8 cellular contexts compared by ENCODE assay signal in the genomic region with DNA sequence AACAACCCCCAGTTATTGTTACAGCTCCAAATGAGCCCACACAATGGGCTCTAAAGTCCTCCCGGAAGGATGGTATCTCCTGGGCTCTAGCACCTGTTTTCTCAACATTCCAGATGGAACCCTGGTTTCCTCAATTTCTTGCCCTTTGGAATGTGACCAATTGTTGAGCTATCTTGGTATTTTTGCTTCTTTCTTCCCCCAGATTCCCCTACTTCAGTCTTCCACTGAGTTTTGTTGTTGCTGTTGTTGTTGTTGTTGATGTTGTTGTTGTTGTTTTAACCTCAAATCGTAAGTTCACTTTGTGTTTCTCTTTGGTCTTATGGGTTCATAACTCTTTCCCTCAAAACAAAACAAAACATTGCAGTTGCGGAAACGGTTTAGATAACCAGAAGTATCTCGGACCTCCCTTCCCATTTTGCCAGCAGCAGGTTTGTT. TPM values are rescaled to one million over a fixed set of nuclear protein-coding genes. Genes with fewer than 3 reads are reported as not detected.
DNase-seq lines count a peak whose midpoint lies in the region; TF ChIP-seq lines count a peak whose summit lies in the region.

No MANE protein-coding gene starts in this region.

- peaks cover 31% of the 10 kb centered on the region for H3K4me1 Mint-ChIP-seq in activated T-helper 1 cell treated with anti-CD3 and anti-CD28 coated beads, Interleukin-12 subunit alpha, Interleukin-12 subunit beta, Interleukin-2, Interleukin-4 antibody, amounts not matched to agents 30 ng/mL and 10 ng/mL and 1 ng/mL, durations not matched to agents 14 hours and 24 hours and 36 hours (ENCODE audit: low read depth)
- peaks cover 35 to 50% of the 10 kb centered on the region in 2 donors for H3K4me1 Mint-ChIP-seq in immature natural killer cell

- peaks cover 10% of the 10 kb centered on the region for H3K4me1 ChIP-seq in cardiac muscle cell (ENCODE audit: low read depth)
- peaks cover 18% of the 10 kb centered on the region for H3K4me1 ChIP-seq in testis

- H3K4me3 Mint-ChIP-seq in activated T-helper 1 cell treated with anti-CD3 and anti-CD28 coated beads, Interleukin-12 subunit alpha, Interleukin-12 subunit beta, Interleukin-2, Interleukin-4 antibody, amounts not matched to agents 30 ng/mL and 10 ng/mL and 1 ng/mL, durations not matched to agents 14 hours and 24 hours and 36 hours, result peak overlapping the region; percentile 97
- peak overlapping the region; percentile 95 to 99 (median 97) for H3K4me3 Mint-ChIP-seq in immature natural killer cell

- intact Hi-C loops in cardiac septum (cut with DNase I), result loop anchor here (1.0 to 5.0 kb wide), 3 partner anchors 38 to 145 kb away; a partner anchor contains a TSS
- intact Hi-C loops in activated T-helper 1 cell treated with anti-CD3 and anti-CD28 coated beads, Interleukin-12 subunit alpha, Interleukin-12 subunit beta, Interleukin-2, Interleukin-4 antibody, amounts not matched to agents 30 ng/mL and 10 ng/mL and 1 ng/mL, durations not matched to agents 14 hours and 24 hours and 36 hours (cut with micrococcal nuclease), result loop anchor here (1.0 to 10.0 kb wide), 15 partner anchors 13 to 412 kb away; a partner anchor contains a TSS
- intact Hi-C loops in testis (cut with DNase I; ENCODE audit: low total_unique reads), result no loop called here

- DNase-seq in cardiac muscle cell (ENCODE audit: low read depth in 1 of 2, low spot score in 1 of 2), result peak in 1 of 2 donors; percentile 15
- DNase-seq in cardiac septum (ENCODE audit: low spot score), result no peak
- no peak for DNase-seq in activated T-helper 1 cell treated with anti-CD3 and anti-CD28 coated beads, Interleukin-12 subunit alpha, Interleukin-12 subunit beta, Interleukin-2, Interleukin-4 antibody, amounts not matched to agents 30 ng/mL and 10 ng/mL and 1 ng/mL, durations not matched to agents 14 hours and 24 hours and 36 hours (ENCODE audit: low spot score)
- no peak for DNase-seq in immature natural killer cell
- DNase-seq in testis, result no peak
- DNase-seq in NCI-H446 (lab: John Stamatoyannopoulos, UW), result no peak
- no peak for DNase-seq in 8988T
- DNase-seq in GM19238 (ENCODE audit: insufficient read length, low spot score), result no peak

- TF ChIP-seq CTCF in cardiac muscle cell (IDR thresholded peaks at IDR 0.05; ENCODE audit: low read depth, low read length) (no peak), testis (IDR thresholded peaks at IDR 0.05) (no peak)

- H3K9me3 ChIP-seq in cardiac muscle cell (ENCODE audit: low read depth) (no peaks in the 10 kb centered on the region), testis (no peaks in the 10 kb centered on the region)

- peak overlapping the region; percentile 93 for H3K27ac Mint-ChIP-seq in activated T-helper 1 cell treated with anti-CD3 and anti-CD28 coated beads, Interleukin-12 subunit alpha, Interleukin-12 subunit beta, Interleukin-2, Interleukin-4 antibody, amounts not matched to agents 30 ng/mL and 10 ng/mL and 1 ng/mL, durations not matched to agents 14 hours and 24 hours and 36 hours
- peak overlapping the region; percentile 96 to 100 (median 98) for H3K27ac Mint-ChIP-seq in immature natural killer cell

- no peaks in the 10 kb centered on the region for H3K9me3 Mint-ChIP-seq in activated T-helper 1 cell treated with anti-CD3 and anti-CD28 coated beads, Interleukin-12 subunit alpha, Interleukin-12 subunit beta, Interleukin-2, Interleukin-4 antibody, amounts not matched to agents 30 ng/mL and 10 ng/mL and 1 ng/mL, durations not matched to agents 14 hours and 24 hours and 36 hours
- H3K9me3 Mint-ChIP-seq in immature natural killer cell, result no peaks in the 10 kb centered on the region

- no peak for TF ChIP-seq POLR2A in testis (IDR thresholded peaks at IDR 0.05)

- no peaks in the 10 kb centered on the region for H3K36me3 ChIP-seq in cardiac muscle cell
- H3K36me3 ChIP-seq in testis (ENCODE audit: low read depth, missing control alignments), result no peaks in the 10 kb centered on the region

- H3K36me3 Mint-ChIP-seq in activated T-helper 1 cell treated with anti-CD3 and anti-CD28 coated beads, Interleukin-12 subunit alpha, Interleukin-12 subunit beta, Interleukin-2, Interleukin-4 antibody, amounts not matched to agents 30 ng/mL and 10 ng/mL and 1 ng/mL, durations not matched to agents 14 hours and 24 hours and 36 hours (ENCODE audit: low read depth), result peaks cover 10% of the 10 kb centered on the region
- peaks cover 0 to 8% (median 0%) of the 10 kb centered on the region in 3 donors for H3K36me3 Mint-ChIP-seq in immature natural killer cell

- 0 to 1% methylated on average over 5 of the region's 5 CpGs for WGBS in testis, 2 donors

- H3K27ac ChIP-seq in cardiac muscle cell (peak overlapping the region; percentile 61), testis (peak overlapping the region in 1 of 2 donors; percentile 37)

- H3K27me3 ChIP-seq in cardiac muscle cell (no peaks in the 10 kb centered on the region), testis (no peaks in the 10 kb centered on the region)

- H3K4me3 ChIP-seq in cardiac muscle cell (peak overlapping the region; percentile 71), testis (peak overlapping the region; percentile 22 to 80)

- H3K27me3 Mint-ChIP-seq in activated T-helper 1 cell treated with anti-CD3 and anti-CD28 coated beads, Interleukin-12 subunit alpha, Interleukin-12 subunit beta, Interleukin-2, Interleukin-4 antibody, amounts not matched to agents 30 ng/mL and 10 ng/mL and 1 ng/mL, durations not matched to agents 14 hours and 24 hours and 36 hours (ENCODE audit: insufficient read depth), result no peaks in the 10 kb centered on the region
- peaks cover 4 to 19% (median 14%) of the 10 kb centered on the region in 3 donors for H3K27me3 Mint-ChIP-seq in immature natural killer cell (ENCODE audit: low read depth in 3 of 3)

RNA-seq across cellular contexts. Expression of a gene that starts 0.8 kb away (rescaled TPM):
- total RNA-seq in cardiac muscle cell, result 66.3 and 89.5 TPM in 2 replicates
- 35.3 and 49.0 TPM in 2 replicates for polyA plus RNA-seq in cardiac muscle cell
- total RNA-seq in cardiac septum, result 33.3 TPM
- 120 and 127 TPM in 2 replicates for total RNA-seq in activated T-helper 1 cell treated with anti-CD3 and anti-CD28 coated beads, Interleukin-12 subunit alpha, Interleukin-12 subunit beta, Interleukin-2, Interleukin-4 antibody, amounts not matched to agents 30 ng/mL and 10 ng/mL and 1 ng/mL, durations not matched to agents 14 hours and 24 hours and 36 hours
- 10 to 100 TPM; 27.7 to 76.6 (median 37.7) TPM for polyA plus RNA-seq in immature natural killer cell
- total RNA-seq in testis, result 10 to 100 TPM; 85.0 to 96.1 TPM
- polyA plus RNA-seq in testis (ENCODE audit: insufficient read depth, low read depth, low replicate concordance), result 69.4 TPM

RNA-seq across cellular contexts. Expression of a gene that starts 12.9 kb away (rescaled TPM):
- 2.1 and 2.9 TPM in 2 replicates for total RNA-seq in cardiac muscle cell
- polyA plus RNA-seq in cardiac muscle cell, result 3.5 and 7.2 TPM in 2 replicates
- 0.62 TPM for total RNA-seq in cardiac septum
- total RNA-seq in activated T-helper 1 cell treated with anti-CD3 and anti-CD28 coated beads, Interleukin-12 subunit alpha, Interleukin-12 subunit beta, Interleukin-2, Interleukin-4 antibody, amounts not matched to agents 30 ng/mL and 10 ng/mL and 1 ng/mL, durations not matched to agents 14 hours and 24 hours and 36 hours, result 7.9 and 9.3 TPM in 2 replicates
- 1 to 10 TPM in 1 of 3 donors, under 1 TPM in 1, not detected in 1; 0.63 to 1.7 TPM for polyA plus RNA-seq in immature natural killer cell
- total RNA-seq in testis, result 1 to 10 TPM in 1 of 2 donors, under 1 TPM in 1; 0.81 to 1.1 TPM
- 1.2 TPM for polyA plus RNA-seq in testis (ENCODE audit: insufficient read depth, low read depth, low replicate concordance)

RNA-seq across cellular contexts. Expression of a gene that starts 34.5 kb away (rescaled TPM):
- 19.2 and 21.9 TPM in 2 replicates for total RNA-seq in cardiac muscle cell
- polyA plus RNA-seq in cardiac muscle cell, result 20.0 and 23.6 TPM in 2 replicates
- total RNA-seq in cardiac septum, result 9.2 TPM
- total RNA-seq in activated T-helper 1 cell treated with anti-CD3 and anti-CD28 coated beads, Interleukin-12 subunit alpha, Interleukin-12 subunit beta, Interleukin-2, Interleukin-4 antibody, amounts not matched to agents 30 ng/mL and 10 ng/mL and 1 ng/mL, durations not matched to agents 14 hours and 24 hours and 36 hours, result 11.4 and 13.1 TPM in 2 replicates
- 1 to 10 TPM in 2 of 3 donors, under 1 TPM in 1; 0.66 to 2.1 (median 1.4) TPM for polyA plus RNA-seq in immature natural killer cell
- 10 to 100 TPM; 17.2 to 19.3 TPM for total RNA-seq in testis
- 20.1 TPM for polyA plus RNA-seq in testis (ENCODE audit: insufficient read depth, low read depth, low replicate concordance)
